Comparison of ENCODE assay signal across 25 cellular contexts in genomic region chr13:111880185-111880584, GRCh38.
"Had no signal": no experiment of that assay in that cellular context is flagged by ENCODE, and none has a peak within 500 bp of the region (broad histone marks: within the 10 kb centered on the region; RNA-seq: fewer than 3 reads in every experiment).

No MANE protein-coding gene starts in this region.

- H3K27ac ChIP-seq: body of pancreas, cardiac muscle cell, esophagus squamous epithelium, gastrocnemius medialis, transverse colon, uterus, VCaP had no signal

- H3K27me3 ChIP-seq: body of pancreas, gastrocnemius medialis, transverse colon, uterus had no signal

- H3K4me1 Mint-ChIP-seq: nephron progenitor cell; stimulated activated naive B cell treated with anti-CD40 and anti-IgM and Interleukin-4, amounts not matched to agents 10 μg/mL and 1 μg/mL and 100 μg/mL, for 72 hours; T-cell had no signal

- H3K27ac Mint-ChIP-seq: nephron progenitor cell; stimulated activated naive B cell treated with anti-CD40 and anti-IgM and Interleukin-4, amounts not matched to agents 10 μg/mL and 1 μg/mL and 100 μg/mL, for 72 hours; T-cell; T-helper 2 cell treated with Interferon-gamma antibody and Interleukin-4, amounts not matched to agents 5 μg/mL and 100 μg/mL, for 36 hours had no signal

- DNase-seq: activated CD4-positive, alpha-beta T cell treated with anti-CD3 and anti-CD28 coated beads for 1 hour; activated CD4-positive, alpha-beta T cell treated with anti-CD3 and anti-CD28 coated beads, Interleukin-2, amount 50 U/mL, for 1 hour; activated effector memory CD4-positive, alpha-beta T cell treated with anti-CD3 and anti-CD28 coated beads, Interleukin-2, amount 50 U/mL, for 16 hours; activated naive CD4-positive, alpha-beta T cell treated with anti-CD3 and anti-CD28 coated beads, Interleukin-2, amount 50 U/mL, for 16 hours; anterior cingulate cortex; body of pancreas; dermis blood vessel endothelial cell; effector memory CD4-positive, alpha-beta T cell; esophagus squamous epithelium; gastrocnemius medialis; left cardiac atrium; mesenchymal stem cell; mucosa of descending colon; nephron progenitor cell; nucleus accumbens; small intestine; stimulated activated CD4-positive, alpha-beta T cell treated with anti-CD3 and anti-CD28 coated beads, Interleukin-15, amount 100 ng/mL, for 24 hours; stimulated activated naive B cell treated with anti-CD40 and anti-IgM and Interleukin-4, amounts not matched to agents 10 μg/mL and 1 μg/mL and 100 μg/mL, for 72 hours; T-cell; transverse colon; uterus had no signal

- H3K4me3 Mint-ChIP-seq: nephron progenitor cell; stimulated activated naive B cell treated with anti-CD40 and anti-IgM and Interleukin-4, amounts not matched to agents 10 μg/mL and 1 μg/mL and 100 μg/mL, for 72 hours; T-cell; T-helper 2 cell treated with Interferon-gamma antibody and Interleukin-4, amounts not matched to agents 5 μg/mL and 100 μg/mL, for 36 hours had no signal

- ATAC-seq: body of pancreas; gastrocnemius medialis; left cardiac atrium; mucosa of descending colon; sciatic nerve; stimulated activated naive B cell treated with anti-CD40 and anti-IgM and Interleukin-4, amounts not matched to agents 10 μg/mL and 1 μg/mL and 100 μg/mL, for 72 hours; T-cell had no signal

- H3K36me3 Mint-ChIP-seq: stimulated activated naive B cell treated with anti-CD40 and anti-IgM and Interleukin-4, amounts not matched to agents 10 μg/mL and 1 μg/mL and 100 μg/mL, for 72 hours; T-cell had no signal

- H3K4me3 ChIP-seq: body of pancreas, cardiac muscle cell, esophagus squamous epithelium, gastrocnemius medialis, mucosa of descending colon, transverse colon, uterus had no signal

- H3K4me1 ChIP-seq: body of pancreas, esophagus squamous epithelium, gastrocnemius medialis, transverse colon, uterus had no signal

- H3K9me3 Mint-ChIP-seq: nephron progenitor cell; T-cell; T-helper 2 cell treated with Interferon-gamma antibody and Interleukin-4, amounts not matched to agents 5 μg/mL and 100 μg/mL, for 36 hours had no signal

- H3K9me3 ChIP-seq: body of pancreas, esophagus squamous epithelium, gastrocnemius medialis, mucosa of descending colon, transverse colon, uterus had no signal

- H3K36me3 ChIP-seq: cardiac muscle cell, esophagus squamous epithelium, gastrocnemius medialis, transverse colon, uterus had no signal
